Comparison of ENCODE assay signal across 17 cellular contexts in the genomic region with DNA sequence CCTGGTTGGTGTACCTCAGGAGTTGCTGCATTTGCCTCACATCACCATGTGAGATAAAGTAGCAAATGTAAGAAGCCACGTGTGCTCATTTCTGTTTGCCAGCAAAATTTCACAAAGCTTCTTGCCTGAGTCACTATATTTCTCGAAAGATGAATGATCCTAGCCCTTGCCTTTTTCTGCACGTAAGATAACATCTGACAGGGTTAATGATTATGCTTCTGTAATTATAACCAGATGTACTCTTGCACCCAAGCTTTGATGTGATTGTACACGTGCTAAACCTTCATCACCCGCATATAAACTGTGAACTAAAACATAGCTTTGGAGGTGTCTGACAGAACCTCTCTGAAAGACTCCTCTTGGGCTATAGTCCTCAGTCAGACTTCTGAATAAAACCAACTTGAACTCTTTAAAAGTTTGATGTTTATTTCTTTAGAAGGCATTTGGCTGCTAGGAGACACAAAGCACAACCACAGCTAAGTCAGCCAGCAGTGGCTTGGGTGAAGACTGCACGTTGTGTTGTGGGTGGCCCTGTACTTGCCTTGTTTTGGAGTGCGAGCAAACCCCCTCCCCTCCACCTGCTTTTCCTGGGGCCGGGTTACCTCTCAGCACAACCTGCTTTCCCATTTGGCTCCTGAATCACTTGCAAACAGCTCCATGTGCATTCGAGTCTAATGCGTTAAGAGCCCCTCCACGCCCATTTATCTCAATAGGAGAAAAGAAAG. TPM values are rescaled to one million over a fixed set of nuclear protein-coding genes. Genes with fewer than 3 reads are reported as not detected.
A peak's percentile ranks its signal among the peaks of the same experiment; 100 is the strongest.
DNase-seq lines count a peak whose midpoint lies in the region; ATAC-seq, FAIRE-seq and TF ChIP-seq lines count a peak whose summit lies in the region.
"Had no signal": no experiment of that assay in that cellular context is flagged by ENCODE, and none has a peak within 500 bp of the region (broad histone marks: within the 10 kb centered on the region; RNA-seq: fewer than 3 reads in every experiment).

No MANE protein-coding gene starts in this region.

- TF ChIP-seq CTCF in AG10803 (conservative IDR thresholded peaks at IDR 0.05; ENCODE audit: low read length) = no peak
- TF ChIP-seq CTCF in WTC11 (IDR thresholded peaks at IDR 0.05) = no peak
- TF ChIP-seq CTCF in hepatocyte (IDR thresholded peaks at IDR 0.05; ENCODE audit: poor library complexity) = no peak
- TF ChIP-seq CTCF in lower lobe of right lung (IDR thresholded peaks at IDR 0.05) = no peak

- H3K4me3 ChIP-seq in AG10803 (ENCODE audit: low read length) (no peak overlapping the region), GM23248 (no peak overlapping the region), hepatocyte (no peak overlapping the region), lower lobe of right lung (no peak overlapping the region)
- H3K4me3 ChIP-seq in naive thymus-derived CD4-positive, alpha-beta T cell (ENCODE audit: low read length) = no peak overlapping the region
- H3K4me3 ChIP-seq: HAP-1 had no signal

- H4K20me1 ChIP-seq in GM23248 (ENCODE audit: insufficient read depth) (no peaks in the 10 kb centered on the region), hepatocyte (ENCODE audit: insufficient read depth, poor library complexity, severe bottlenecking) (no peaks in the 10 kb centered on the region)

- ATAC-seq in WTC11 (peak; percentile 47), lower lobe of right lung (no peak)
- no peak for ATAC-seq in naive thymus-derived CD4-positive, alpha-beta T cell

- H3K9me3 Mint-ChIP-seq in WTC11 = peaks cover 2% of the 10 kb centered on the region; the same call in 1 of the 2 replicates
- H3K9me3 Mint-ChIP-seq in naive thymus-derived CD4-positive, alpha-beta T cell = peaks cover 0 to 4% (median 0%) of the 10 kb centered on the region in 11 donors

- H3K27ac ChIP-seq in GM23248 (no peak overlapping the region), hepatocyte (no peak overlapping the region), lower lobe of right lung (no peak overlapping the region)
- no peak overlapping the region for H3K27ac ChIP-seq in naive thymus-derived CD4-positive, alpha-beta T cell (ENCODE audit: low read depth, low read length)

- no peak overlapping the region for H3K9ac ChIP-seq in GM23248

- CTCF ChIA-PET in WTC11 (lab: Charles Lee) = interaction anchor here (0.7 to 1.5 kb wide), 2 partner anchors 27 to 36 kb away, joined by 3 to 4 read pairs; no protein-coding TSS in a partner anchor
- CTCF ChIA-PET in naive thymus-derived CD4-positive, alpha-beta T cell (lab: Charles Lee) = no interaction called here

- in situ Hi-C loops in GM23248 (cut with MboI) = no loop called here

- POLR2A ChIA-PET in WTC11 (lab: Charles Lee) = no interaction called here
- POLR2A ChIA-PET in naive thymus-derived CD4-positive, alpha-beta T cell (lab: Charles Lee) = no interaction called here

- intact Hi-C loops in lower lobe of right lung (cut with DNase I) = no loop called here
- intact Hi-C loops in naive thymus-derived CD4-positive, alpha-beta T cell (cut with micrococcal nuclease) = no loop called here
- intact Hi-C loops in cardiac septum (cut with DNase I) = no loop called here

- H3K79me2 ChIP-seq in GM23248 (ENCODE audit: insufficient read depth) = no peaks in the 10 kb centered on the region
- H3K79me2 ChIP-seq in hepatocyte = no peaks in the 10 kb centered on the region

- no peaks in the 10 kb centered on the region for H3K9me3 ChIP-seq in GM23248 (ENCODE audit: low read depth)
- H3K9me3 ChIP-seq in hepatocyte (ENCODE audit: low read depth) = no peaks in the 10 kb centered on the region
- no peaks in the 10 kb centered on the region for H3K9me3 ChIP-seq in lower lobe of right lung
- no peaks in the 10 kb centered on the region for H3K9me3 ChIP-seq in naive thymus-derived CD4-positive, alpha-beta T cell (ENCODE audit: control insufficient read depth in 2 of 3, low read length in 3 of 3)
- H3K9me3 ChIP-seq: HAP-1 had no signal

- DNase-seq in AG10803 (ENCODE audit: low read depth) (peak; percentile 15), GM23248 (peak; percentile 6), WTC11 (ENCODE audit: low spot score) (no peak), hepatocyte (ENCODE audit: low spot score) (peak; percentile 35), RCC 7860 (ENCODE audit: low spot score) (no peak), lower lobe of right lung (no peak), cardiac septum (ENCODE audit: low spot score) (no peak)
- DNase-seq in naive thymus-derived CD4-positive, alpha-beta T cell = no peak
- DNase-seq: ACHN, NCI-H1105 treated with DMSO at 0.1 percent for 48 hours, NCI-H1694 treated with DMSO at 0.1 percent for 48 hours, NCI-H2171, NCI-H446 treated with DMSO at 0.1 percent for 48 hours had no signal

- peaks cover 5% of the 10 kb centered on the region for H3K4me1 Mint-ChIP-seq in WTC11
- H3K4me1 Mint-ChIP-seq in naive thymus-derived CD4-positive, alpha-beta T cell = peaks cover 0 to 10% (median 4%) of the 10 kb centered on the region in 7 donors

- WGBS in GM23248 (ENCODE audit: low coverage in 1 of 2, low lambda C conversion rate in 2 of 2, missing lambda C conversion rate in 2 of 2), 2 experiments = 19 to 23% methylated on average over 11 of the region's 11 CpGs
- 48% methylated on average over 11 of the region's 11 CpGs for WGBS in hepatocyte (ENCODE audit: low lambda C conversion rate, missing lambda C conversion rate)

- H2AFZ ChIP-seq in GM23248 (no peak overlapping the region), hepatocyte (no peak overlapping the region)

- H3K4me2 ChIP-seq in GM23248 (ENCODE audit: unreplicated experiment) (no peak overlapping the region), hepatocyte (no peak overlapping the region)

- H3K36me3 Mint-ChIP-seq in WTC11 = peaks cover 5% of the 10 kb centered on the region; the same call in 1 of the 2 replicates
- H3K36me3 Mint-ChIP-seq in naive thymus-derived CD4-positive, alpha-beta T cell = peaks cover 0 to 3% (median 0%) of the 10 kb centered on the region in 5 donors
- H3K36me3 Mint-ChIP-seq: CD4-positive, CD25-positive, alpha-beta regulatory T cell had no signal

- H3K4me3 Mint-ChIP-seq in WTC11 = no peak overlapping the region
- no peak overlapping the region for H3K4me3 Mint-ChIP-seq in naive thymus-derived CD4-positive, alpha-beta T cell
- H3K4me3 Mint-ChIP-seq: CD4-positive, CD25-positive, alpha-beta regulatory T cell had no signal

- H3K4me1 ChIP-seq in GM23248 (ENCODE audit: insufficient read depth) = no peaks in the 10 kb centered on the region
- H3K4me1 ChIP-seq in hepatocyte (ENCODE audit: insufficient read depth) = no peaks in the 10 kb centered on the region
- H3K4me1 ChIP-seq in lower lobe of right lung = no peaks in the 10 kb centered on the region
- H3K4me1 ChIP-seq in naive thymus-derived CD4-positive, alpha-beta T cell (ENCODE audit: control insufficient read depth in 2 of 2, insufficient read depth in 2 of 2, low read length in 2 of 2) = peaks cover 0 to 8% of the 10 kb centered on the region in 2 donors
- H3K4me1 ChIP-seq: HAP-1 had no signal

- no peaks in the 10 kb centered on the region for H3F3A ChIP-seq in GM23248 (ENCODE audit: insufficient read depth)

- H3K27me3 ChIP-seq in GM23248 (replicated peaks; ENCODE audit: insufficient read depth) = peaks cover 14% of the 10 kb centered on the region; the same call in 1 of the 2 replicates
- H3K27me3 ChIP-seq in hepatocyte = peaks cover 17% of the 10 kb centered on the region
- peaks cover 5% of the 10 kb centered on the region for H3K27me3 ChIP-seq in lower lobe of right lung (ENCODE audit: low read depth)
- H3K27me3 ChIP-seq in naive thymus-derived CD4-positive, alpha-beta T cell (ENCODE audit: control insufficient read depth in 2 of 2, insufficient read depth in 2 of 2, low read length in 2 of 2) = peaks cover 0 to 3% of the 10 kb centered on the region in 2 donors

- no peak overlapping the region for H3K27ac Mint-ChIP-seq in WTC11
- no peak overlapping the region for H3K27ac Mint-ChIP-seq in naive thymus-derived CD4-positive, alpha-beta T cell
- H3K27ac Mint-ChIP-seq: CD4-positive, CD25-positive, alpha-beta regulatory T cell had no signal

- H3K9me2 ChIP-seq in GM23248 (ENCODE audit: insufficient read depth) (no peaks in the 10 kb centered on the region), hepatocyte (replicated peaks; ENCODE audit: insufficient read depth) (no peaks in the 10 kb centered on the region)

- H3K36me3 ChIP-seq in GM23248 (ENCODE audit: low read depth) = no peaks in the 10 kb centered on the region
- H3K36me3 ChIP-seq in hepatocyte (replicated peaks; ENCODE audit: insufficient read depth, low read depth) = no peaks in the 10 kb centered on the region
- no peaks in the 10 kb centered on the region for H3K36me3 ChIP-seq in lower lobe of right lung
- H3K36me3 ChIP-seq in naive thymus-derived CD4-positive, alpha-beta T cell (ENCODE audit: control insufficient read depth in 2 of 3, insufficient read depth in 3 of 3, low read length in 3 of 3) = no peaks in the 10 kb centered on the region
- H3K36me3 ChIP-seq: HAP-1 had no signal

- H3K27me3 Mint-ChIP-seq in WTC11 (ENCODE audit: low read depth) = peaks cover 6% of the 10 kb centered on the region
- peaks cover 34 to 62% (median 40%) of the 10 kb centered on the region in 5 donors for H3K27me3 Mint-ChIP-seq in naive thymus-derived CD4-positive, alpha-beta T cell

- no peak for FAIRE-seq in RCC 7860 (lab: Jason Lieb, UNC)

TF ChIP-seq in WTC11, 78 proteins besides CTCF, POLR2A, EP300 and RAD21:
- TF ChIP-seq FOXK1 (CRISPR knock-in tag; IDR thresholded peaks at IDR 0.05) = no peak
- no peak for TF ChIP-seq SMAD4 (CRISPR knock-in tag; IDR thresholded peaks at IDR 0.05)
- TF ChIP-seq TEAD4 (CRISPR knock-in tag; IDR thresholded peaks at IDR 0.05) = no peak
- TF ChIP-seq, protein P1, sequence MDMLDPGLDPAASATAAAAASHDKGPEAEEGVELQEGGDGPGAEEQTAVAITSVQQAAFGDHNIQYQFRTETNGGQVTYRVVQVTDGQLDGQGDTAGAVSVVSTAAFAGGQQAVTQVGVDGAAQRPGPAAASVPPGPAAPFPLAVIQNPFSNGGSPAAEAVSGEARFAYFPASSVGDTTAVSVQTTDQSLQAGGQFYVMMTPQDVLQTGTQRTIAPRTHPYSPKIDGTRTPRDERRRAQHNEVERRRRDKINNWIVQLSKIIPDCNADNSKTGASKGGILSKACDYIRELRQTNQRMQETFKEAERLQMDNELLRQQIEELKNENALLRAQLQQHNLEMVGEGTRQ (CRISPR knock-in tag; IDR thresholded peaks at IDR 0.05) = no peak

RNA-seq across cellular contexts. Expression of a gene that starts 19.3 kb away (rescaled TPM):
- not detected in 2 replicates for total RNA-seq in GM23248 (2014; rRNA removed; shearing (Covaris generic))
- not detected in 2 replicates for polyA plus RNA-seq in GM23248 (2016; fragmentation: Nextera tagmentation; extraction: Ambion mirVana)
- 1.5 to 2.6 TPM (median 2.0 TPM) in 3 replicates for total RNA-seq in WTC11 (2021)
- not detected in 2 replicates for total RNA-seq in hepatocyte
- not detected in 2 replicates for polyA plus RNA-seq in hepatocyte
- not detected for total RNA-seq in lower lobe of right lung
- total RNA-seq in naive thymus-derived CD4-positive, alpha-beta T cell = not detected
- not detected for polyA plus RNA-seq in naive thymus-derived CD4-positive, alpha-beta T cell
- total RNA-seq in cardiac septum = not detected
- total RNA-seq: CD4-positive, CD25-positive, alpha-beta regulatory T cell; HT1080; SK-MEL-5 had no signal
- polyA plus RNA-seq: CD4-positive, CD25-positive, alpha-beta regulatory T cell had no signal

Comparison
In these comparisons a context has a peak if more than half of its experiments do, and no peak if none do; other contexts are left out.
1. DNase-seq: peak in AG10803 (single experiment), GM23248 (single experiment) and hepatocyte (single experiment); none in WTC11 (single experiment), RCC 7860 (single experiment), lower lobe of right lung (single experiment), naive thymus-derived CD4-positive, alpha-beta T cell (0 of 9) and cardiac septum (single experiment).